Comparison of ENCODE assay signal across 8 cellular contexts in the genomic region with DNA sequence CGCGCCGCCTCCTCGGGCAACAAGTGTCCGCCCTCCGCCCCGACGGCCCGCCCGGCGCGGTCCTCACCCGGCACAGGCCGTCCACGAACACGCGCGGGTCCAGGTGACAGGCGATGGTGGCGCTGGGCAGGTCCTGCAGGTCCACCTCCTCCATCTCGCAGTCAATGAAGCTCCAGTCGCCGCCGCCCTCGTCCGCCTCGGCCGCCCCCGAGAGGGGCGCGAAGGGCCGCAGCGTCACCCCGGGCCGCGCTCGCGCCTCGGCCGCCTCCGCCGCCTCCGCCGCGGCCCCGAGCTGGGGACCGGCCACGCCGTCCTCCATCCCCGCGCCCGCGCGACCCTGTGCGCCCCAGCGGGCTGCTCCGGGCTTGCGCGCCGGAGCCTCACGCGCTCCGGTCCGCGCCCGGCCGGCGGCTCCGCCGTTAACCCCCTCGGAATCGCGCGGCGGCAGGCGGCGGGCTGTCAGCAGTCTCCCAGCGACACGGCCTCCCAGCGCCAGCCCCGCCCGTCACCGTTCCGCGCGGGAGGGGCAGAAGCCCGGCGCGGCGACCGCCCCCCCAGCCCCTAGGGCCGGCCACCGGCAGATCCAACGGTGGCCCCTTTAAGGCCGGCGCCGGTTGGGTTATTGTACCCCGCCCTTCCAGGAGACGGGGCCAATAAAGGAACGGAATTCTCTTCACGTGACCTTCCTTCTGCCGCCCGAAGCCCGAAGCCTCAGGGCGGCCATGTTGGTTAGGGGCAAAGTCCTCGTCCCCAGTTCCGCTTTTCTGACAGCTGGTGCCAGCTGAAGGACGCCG. TPM values are rescaled to one million over a fixed set of nuclear protein-coding genes. Genes with fewer than 3 reads are reported as not detected.
A peak's percentile ranks its signal among the peaks of the same experiment; 100 is the strongest.
DNase-seq lines count a peak whose midpoint lies in the region; ATAC-seq, FAIRE-seq and TF ChIP-seq lines count a peak whose summit lies in the region.

TSS of gene RCAN1 (minus strand) at position 421 of the 794 bp plus-strand sequence. CDS start at position 319, 102 bp downstream.

- peak within 1 kb of the TSS; percentile 58 for H3K9ac ChIP-seq in endothelial cell of umbilical vein (replicated peaks; ENCODE audit: extremely low read depth, insufficient read depth, low read length)

- H2AFZ ChIP-seq in OCI-LY7 (ENCODE audit: low read length): peak within 1 kb of the TSS; percentile 98; the same call in 1 of the 2 replicates
- H2AFZ ChIP-seq in endothelial cell of umbilical vein (ENCODE audit: low read depth, low read length): peak within 1 kb of the TSS; percentile 99

- POLR2A ChIA-PET in OCI-LY7 (lab: Charles Lee): interaction anchor here (0.6 kb wide), 1 partner anchor 47 kb away, joined by 3 read pairs; no protein-coding TSS in a partner anchor
- POLR2A ChIA-PET in endothelial cell of umbilical vein (lab: Charles Lee): no interaction called here

- peak; percentile 91 for ATAC-seq in GM21526 (IDR thresholded peaks at IDR 0.05; ENCODE audit: low FRiP score, unreplicated experiment)

- dilution Hi-C loops in endothelial cell of umbilical vein (cut with MboI; ENCODE audit: extremely low pct_ligation_motif_present, low sequenced_read_pairs): no loop called here

- no peaks in the 10 kb centered on the region for H3K9me2 ChIP-seq in OCI-LY7 (ENCODE audit: insufficient read depth, low read length)

- H3K4me3 ChIP-seq in OCI-LY7 (ENCODE audit: low read depth, low read length, poor library complexity, severe bottlenecking) (peak within 1 kb of the TSS; percentile 77), endothelial cell of umbilical vein (replicated peaks in 1 of 3; ENCODE audit: insufficient read depth in 1 of 3, low read depth in 1 of 3, low read length in 3 of 3) (peak within 1 kb of the TSS; percentile 69 to 83 (median 75))

- H3K4me1 ChIP-seq in OCI-LY7 (ENCODE audit: insufficient read depth, low read length, poor library complexity, severe bottlenecking): peaks cover 23% of the 10 kb centered on the region
- peaks cover 4% of the 10 kb centered on the region for H3K4me1 ChIP-seq in endothelial cell of umbilical vein (ENCODE audit: control insufficient read depth, extremely low read depth, insufficient read depth, low read length)

- TF ChIP-seq CTCF in OCI-LY7 (conservative IDR thresholded peaks at IDR 0.05; ENCODE audit: low read length): no peak
- no peak for TF ChIP-seq CTCF in endothelial cell of umbilical vein (IDR thresholded peaks at IDR 0.05; ENCODE audit: extremely low read depth in 1 of 2, insufficient read depth in 1 of 2, low read depth in 1 of 2, low read length in 2 of 2)

- peak within 1 kb of the TSS; percentile 87 for H3K4me2 ChIP-seq in OCI-LY7 (ENCODE audit: low read length)
- peak within 1 kb of the TSS; percentile 95 for H3K4me2 ChIP-seq in endothelial cell of umbilical vein (ENCODE audit: insufficient read depth, low read length)

- TF ChIP-seq POLR2A in endothelial cell of umbilical vein (IDR thresholded peaks at IDR 0.05; ENCODE audit: low read depth, low read length): no peak

- no peaks in the 10 kb centered on the region for H3K9me1 ChIP-seq in endothelial cell of umbilical vein (replicated peaks; ENCODE audit: control insufficient read depth, extremely low read depth, insufficient read depth, low read length)

- no peak within 1 kb of the TSS for H3K27ac ChIP-seq in OCI-LY7 (ENCODE audit: low read depth, low read length, poor library complexity, severe bottlenecking)
- H3K27ac ChIP-seq in endothelial cell of umbilical vein (ENCODE audit: insufficient read depth, low read depth, low read length): no peak within 1 kb of the TSS

- H3K36me3 ChIP-seq in OCI-LY7 (ENCODE audit: insufficient read depth, low read length) (no peaks in the 10 kb centered on the region), endothelial cell of umbilical vein (ENCODE audit: control insufficient read depth in 2 of 2, extremely low read depth in 1 of 2, insufficient read depth in 2 of 2, low read length in 2 of 2) (no peaks in the 10 kb centered on the region)

- FAIRE-seq in endothelial cell of umbilical vein (lab: Jason Lieb, UNC): peak; percentile 91

- no peaks in the 10 kb centered on the region for H3K79me2 ChIP-seq in OCI-LY7 (ENCODE audit: insufficient read depth, low read depth, low read length)
- no peaks in the 10 kb centered on the region for H3K79me2 ChIP-seq in endothelial cell of umbilical vein (ENCODE audit: control insufficient read depth, insufficient read depth, low read length)

- BruUV-seq in OCI-LY7 (replicated peaks; lab: Mats Ljungman, UMichigan): no TSS peak
- BruUV-seq in endothelial cell of umbilical vein (replicated peaks; lab: Mats Ljungman, UMichigan): no TSS peak

- DNase-seq in DMS 273 (lab: John Stamatoyannopoulos, UW; ENCODE audit: unreplicated experiment) (peak; percentile 97), HuH-7 (ENCODE audit: low spot score) (peak; percentile 84), OCI-LY7 (ENCODE audit: low spot score) (peak; percentile 95), activated T-cell treated with anti-CD3 and anti-CD28 coated beads for 24 hours (ENCODE audit: low read depth) (peak; percentile 81), endothelial cell of umbilical vein (ENCODE audit: low read depth, low spot score) (peak; percentile 92), midbrain (lab: John Stamatoyannopoulos, UW) (peak; percentile 97)
- DNase-seq in stimulated activated CD8-positive, alpha-beta memory T cell treated with anti-CD3 and anti-CD28 coated beads, Interleukin-15, amount 100 ng/mL, for 48 hours (ENCODE audit: low read depth in 2 of 2): peak; percentile 79 to 82

- CTCF ChIA-PET in OCI-LY7 (lab: Charles Lee; ENCODE audit: unreplicated experiment) (no interaction called here), endothelial cell of umbilical vein (lab: Charles Lee) (interaction anchor here (0.7 to 7.1 kb wide), 3 partner anchors 12 to 104 kb away, joined by 3 to 56 read pairs (median 8); no protein-coding TSS in a partner anchor)

- no peaks in the 10 kb centered on the region for H3K9me3 ChIP-seq in OCI-LY7 (ENCODE audit: low read length)
- no peaks in the 10 kb centered on the region for H3K9me3 ChIP-seq in endothelial cell of umbilical vein (replicated peaks; ENCODE audit: control insufficient read depth, insufficient read depth, low read length)

- H3K27me3 ChIP-seq in endothelial cell of umbilical vein (ENCODE audit: control insufficient read depth in 2 of 2, insufficient read depth in 2 of 2, low read length in 2 of 2): peaks cover 7 to 8% of the 10 kb centered on the region in 2 experiments

- intact Hi-C loops in OCI-LY7 (cut with micrococcal nuclease; ENCODE audit: unreplicated experiment) (no loop called here), endothelial cell of umbilical vein (cut with micrococcal nuclease) (loop anchor here (5.0 kb wide), 1 partner anchor 272 kb away; no protein-coding TSS in a partner anchor)

- H4K20me1 ChIP-seq in OCI-LY7 (ENCODE audit: insufficient read depth, low read length) (no peaks in the 10 kb centered on the region), endothelial cell of umbilical vein (replicated peaks; ENCODE audit: control insufficient read depth, extremely low read depth, insufficient read depth, low read length) (no peaks in the 10 kb centered on the region)

TF ChIP-seq in endothelial cell of umbilical vein, 7 proteins besides CTCF, POLR2A, EP300 and RAD21:
- peak; percentile 98 for TF ChIP-seq MAX (IDR thresholded peaks at IDR 0.05; ENCODE audit: insufficient read depth, insufficient read length)
- no peak for TF ChIP-seq POLR2AphosphoS5 (IDR thresholded peaks at IDR 0.05; ENCODE audit: insufficient read depth, low read depth, low read length)

RNA-seq across cellular contexts. Expression of gene RCAN1, which starts in this region (rescaled TPM):
- total RNA-seq in OCI-LY7 (2014; rRNA removed; shearing (Covaris generic)): 2.8 and 6.8 TPM in 2 replicates
- total RNA-seq in OCI-LY7 (2022) (8.0 and 8.9 TPM in 2 replicates), endothelial cell of umbilical vein (15.9 and 16.5 TPM in 2 replicates)
- polyA plus RNA-seq in endothelial cell of umbilical vein: 6.4 and 9.7 TPM in 2 replicates
- polyA plus RNA-seq in endothelial cell of umbilical vein (2011; cell fraction: cytosol; rRNA removed): 8.4 and 9.1 TPM in 2 replicates
- 17.2 and 19.2 TPM in 2 replicates for polyA plus RNA-seq in endothelial cell of umbilical vein (2011; cell fraction: nucleus; rRNA removed)
- 23.8 and 25.5 TPM in 2 replicates for polyA plus RNA-seq in endothelial cell of umbilical vein (2012)
- polyA minus RNA-seq in endothelial cell of umbilical vein: 16.8 and 18.2 TPM in 2 replicates
- polyA minus RNA-seq in endothelial cell of umbilical vein (2011; cell fraction: cytosol; rRNA and poly(A)+ RNA removed): 5.9 TPM
- 28.6 and 35.7 TPM in 2 replicates for polyA minus RNA-seq in endothelial cell of umbilical vein (2011; cell fraction: nucleus; rRNA and poly(A)+ RNA removed)
